22 cellular contexts compared by ENCODE assay signal in the genomic region with DNA sequence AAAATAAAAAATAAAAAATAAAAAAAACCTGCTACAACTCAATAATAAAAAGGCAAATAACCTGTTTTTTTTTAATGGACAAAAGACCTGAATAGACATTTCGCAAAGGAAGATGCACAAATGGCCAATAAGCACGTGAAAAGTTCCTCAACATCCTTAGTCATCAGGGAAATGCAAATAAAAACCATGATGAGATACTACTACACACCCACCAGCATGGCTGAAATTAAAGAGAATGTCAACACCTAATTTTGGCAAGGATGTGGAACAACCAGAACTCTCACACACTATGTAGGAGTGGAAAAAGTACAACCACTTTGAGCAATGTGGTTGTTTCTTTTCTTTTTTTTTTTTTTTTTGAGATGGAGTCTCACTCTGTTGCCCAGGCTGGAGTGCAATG. TPM values are rescaled to one million over a fixed set of nuclear protein-coding genes. Genes with fewer than 3 reads are reported as not detected.
DNase-seq lines count a peak whose midpoint lies in the region; ATAC-seq and TF ChIP-seq lines count a peak whose summit lies in the region.
"Had no signal": no experiment of that assay in that cellular context is flagged by ENCODE, and none has a peak within 500 bp of the region (broad histone marks: within the 10 kb centered on the region; RNA-seq: fewer than 3 reads in every experiment).

No MANE protein-coding gene starts in this region.

- no peak overlapping the region for H3K4me3 ChIP-seq in epithelial cell of esophagus (ENCODE audit: low read length)
- H3K4me3 ChIP-seq: GM12878 had no signal

- H3K4me1 Mint-ChIP-seq in activated naive CD8-positive, alpha-beta T cell treated with anti-CD3 and anti-CD28 coated beads, Interleukin-2, amount 50 U/mL, for 24 hours = no peaks in the 10 kb centered on the region
- peaks cover 2% of the 10 kb centered on the region for H3K4me1 Mint-ChIP-seq in activated naive CD8-positive, alpha-beta T cell treated with anti-CD3 and anti-CD28 coated beads for 36 hours
- H3K4me1 Mint-ChIP-seq in stimulated activated memory B cell treated with anti-CD40 and anti-IgM and Interleukin-4, amounts not matched to agents 10 μg/mL and 1 μg/mL and 100 μg/mL, for 72 hours = no peaks in the 10 kb centered on the region
- no peaks in the 10 kb centered on the region for H3K4me1 Mint-ChIP-seq in activated CD4-positive, alpha-beta T cell treated with anti-CD3 and anti-CD28 coated beads, Interleukin-2, amount 10 ng/mL, durations not matched to agents 24 days and 14 days
- H3K4me1 Mint-ChIP-seq: CD8-positive, alpha-beta memory T cell had no signal

- DNase-seq in activated naive CD8-positive, alpha-beta T cell treated with anti-CD3 and anti-CD28 coated beads, Interleukin-2, amount 50 U/mL, for 24 hours = no peak
- no peak for DNase-seq in activated naive CD8-positive, alpha-beta T cell treated with anti-CD3 and anti-CD28 coated beads for 36 hours
- DNase-seq in RWPE1 (ENCODE audit: low spot score) = no peak
- DNase-seq in epithelial cell of esophagus (ENCODE audit: low read depth) = peak; percentile 61
- DNase-seq in activated CD4-positive, alpha-beta T cell treated with anti-CD3 and anti-CD28 coated beads, Interleukin-2, amount 10 ng/mL, durations not matched to agents 24 days and 14 days = no peak
- no peak for DNase-seq in activated CD8-positive, alpha-beta memory T cell treated with anti-CD3 and anti-CD28 coated beads, Interleukin-2, amount 50 U/mL, for 48 hours
- DNase-seq in NCI-H446 (lab: John Stamatoyannopoulos, UW) = no peak
- DNase-seq: BE2C; CD4-positive, CD25-positive, alpha-beta regulatory T cell; CD8-positive, alpha-beta memory T cell; COR-L47; DMS 273 treated with DMSO at 0.1 percent for 48 hours; DMS53; DND-41; EL; GOT3; H7 had no signal

- intact Hi-C loops in activated CD4-positive, alpha-beta T cell treated with anti-CD3 and anti-CD28 coated beads, Interleukin-2, amount 10 ng/mL, durations not matched to agents 24 days and 14 days (cut with micrococcal nuclease) = no loop called here

- H3K4me3 Mint-ChIP-seq in activated naive CD8-positive, alpha-beta T cell treated with anti-CD3 and anti-CD28 coated beads, Interleukin-2, amount 50 U/mL, for 24 hours = no peak overlapping the region
- H3K4me3 Mint-ChIP-seq in activated naive CD8-positive, alpha-beta T cell treated with anti-CD3 and anti-CD28 coated beads for 36 hours = no peak overlapping the region
- H3K4me3 Mint-ChIP-seq in stimulated activated memory B cell treated with anti-CD40 and anti-IgM and Interleukin-4, amounts not matched to agents 10 μg/mL and 1 μg/mL and 100 μg/mL, for 72 hours = no peak overlapping the region
- H3K4me3 Mint-ChIP-seq in activated CD4-positive, alpha-beta T cell treated with anti-CD3 and anti-CD28 coated beads, Interleukin-2, amount 10 ng/mL, durations not matched to agents 24 days and 14 days = no peak overlapping the region
- H3K4me3 Mint-ChIP-seq: CD4-positive, CD25-positive, alpha-beta regulatory T cell; CD8-positive, alpha-beta memory T cell had no signal

- no peaks in the 10 kb centered on the region for H3K27me3 Mint-ChIP-seq in activated naive CD8-positive, alpha-beta T cell treated with anti-CD3 and anti-CD28 coated beads, Interleukin-2, amount 50 U/mL, for 24 hours
- no peaks in the 10 kb centered on the region for H3K27me3 Mint-ChIP-seq in activated naive CD8-positive, alpha-beta T cell treated with anti-CD3 and anti-CD28 coated beads for 36 hours
- no peaks in the 10 kb centered on the region for H3K27me3 Mint-ChIP-seq in stimulated activated memory B cell treated with anti-CD40 and anti-IgM and Interleukin-4, amounts not matched to agents 10 μg/mL and 1 μg/mL and 100 μg/mL, for 72 hours
- no peaks in the 10 kb centered on the region for H3K27me3 Mint-ChIP-seq in activated CD4-positive, alpha-beta T cell treated with anti-CD3 and anti-CD28 coated beads, Interleukin-2, amount 10 ng/mL, durations not matched to agents 24 days and 14 days
- H3K27me3 Mint-ChIP-seq: CD4-positive, CD25-positive, alpha-beta regulatory T cell; CD8-positive, alpha-beta memory T cell had no signal

- peak; percentile 54 for ATAC-seq in activated naive CD8-positive, alpha-beta T cell treated with anti-CD3 and anti-CD28 coated beads, Interleukin-2, amount 50 U/mL, for 24 hours
- peak; percentile 50 for ATAC-seq in stimulated activated memory B cell treated with anti-CD40 and anti-IgM and Interleukin-4, amounts not matched to agents 10 μg/mL and 1 μg/mL and 100 μg/mL, for 72 hours
- ATAC-seq: GM12878, HCT116 had no signal

- H3K36me3 Mint-ChIP-seq in activated naive CD8-positive, alpha-beta T cell treated with anti-CD3 and anti-CD28 coated beads, Interleukin-2, amount 50 U/mL, for 24 hours (ENCODE audit: low read depth) = peaks cover 29% of the 10 kb centered on the region
- peaks cover 15% of the 10 kb centered on the region for H3K36me3 Mint-ChIP-seq in activated naive CD8-positive, alpha-beta T cell treated with anti-CD3 and anti-CD28 coated beads for 36 hours
- H3K36me3 Mint-ChIP-seq in stimulated activated memory B cell treated with anti-CD40 and anti-IgM and Interleukin-4, amounts not matched to agents 10 μg/mL and 1 μg/mL and 100 μg/mL, for 72 hours = peaks cover 65% of the 10 kb centered on the region
- peaks cover 31% of the 10 kb centered on the region for H3K36me3 Mint-ChIP-seq in activated CD4-positive, alpha-beta T cell treated with anti-CD3 and anti-CD28 coated beads, Interleukin-2, amount 10 ng/mL, durations not matched to agents 24 days and 14 days (ENCODE audit: low read depth)

- CTCF ChIA-PET in RWPE1 (lab: Yijun Ruan, JAX) = interaction anchor here (0.6 kb wide), 1 partner anchor 657 kb away, joined by 4 read pairs; no protein-coding TSS in a partner anchor

- POLR2A ChIA-PET in RWPE1 (lab: Yijun Ruan, JAX; ENCODE audit: low non-redundant PET) = no interaction called here

- TF ChIP-seq CTCF in RWPE1 (conservative IDR thresholded peaks at IDR 0.05; ENCODE audit: low read depth) = no peak
- TF ChIP-seq CTCF in epithelial cell of esophagus (IDR thresholded peaks at IDR 0.05; ENCODE audit: insufficient read depth, low read depth, low read length, missing control alignments) = no peak

- no peak overlapping the region for H3K27ac Mint-ChIP-seq in activated naive CD8-positive, alpha-beta T cell treated with anti-CD3 and anti-CD28 coated beads, Interleukin-2, amount 50 U/mL, for 24 hours
- no peak overlapping the region for H3K27ac Mint-ChIP-seq in activated naive CD8-positive, alpha-beta T cell treated with anti-CD3 and anti-CD28 coated beads for 36 hours
- H3K27ac Mint-ChIP-seq in stimulated activated memory B cell treated with anti-CD40 and anti-IgM and Interleukin-4, amounts not matched to agents 10 μg/mL and 1 μg/mL and 100 μg/mL, for 72 hours = no peak overlapping the region
- H3K27ac Mint-ChIP-seq in activated CD4-positive, alpha-beta T cell treated with anti-CD3 and anti-CD28 coated beads, Interleukin-2, amount 10 ng/mL, durations not matched to agents 24 days and 14 days = no peak overlapping the region

- H3K27ac ChIP-seq in RWPE1 = peak overlapping the region; percentile 65
- H3K27ac ChIP-seq: 22Rv1, HL-60 had no signal

- H3K9me3 Mint-ChIP-seq in activated naive CD8-positive, alpha-beta T cell treated with anti-CD3 and anti-CD28 coated beads, Interleukin-2, amount 50 U/mL, for 24 hours = no peaks in the 10 kb centered on the region
- H3K9me3 Mint-ChIP-seq in activated naive CD8-positive, alpha-beta T cell treated with anti-CD3 and anti-CD28 coated beads for 36 hours = no peaks in the 10 kb centered on the region
- no peaks in the 10 kb centered on the region for H3K9me3 Mint-ChIP-seq in stimulated activated memory B cell treated with anti-CD40 and anti-IgM and Interleukin-4, amounts not matched to agents 10 μg/mL and 1 μg/mL and 100 μg/mL, for 72 hours
- H3K9me3 Mint-ChIP-seq in activated CD4-positive, alpha-beta T cell treated with anti-CD3 and anti-CD28 coated beads, Interleukin-2, amount 10 ng/mL, durations not matched to agents 24 days and 14 days = no peaks in the 10 kb centered on the region
- H3K9me3 Mint-ChIP-seq: CD4-positive, CD25-positive, alpha-beta regulatory T cell; CD8-positive, alpha-beta memory T cell had no signal

RNA-seq across cellular contexts. Expression of a gene that starts 24.6 kb away (rescaled TPM):
- total RNA-seq in activated naive CD8-positive, alpha-beta T cell treated with anti-CD3 and anti-CD28 coated beads for 36 hours = 10 to 100 TPM; 14.0 to 14.1 TPM
- 21.6 and 25.6 TPM in 2 replicates for total RNA-seq in activated CD4-positive, alpha-beta T cell treated with anti-CD3 and anti-CD28 coated beads, Interleukin-2, amount 10 ng/mL, durations not matched to agents 24 days and 14 days
